Comparison of ENCODE assay signal across 1 cellular context in genomic region chr7:100824499-100825214, GRCh38.
TF ChIP-seq lines count a peak whose summit lies in the region.

No MANE protein-coding gene starts in this region.

TF ChIP-seq in K562, 482 proteins besides CTCF, POLR2A, EP300 and RAD21:
- TF ChIP-seq HNRNPH1 (optimal IDR thresholded peaks at IDR 0.05; ENCODE audit: low read depth, low read length) (no peak), CAMTA2 (CRISPR knock-in tag; conservative IDR thresholded peaks at IDR 0.05) (no peak)
TF ChIP-seq in K562: peak in this region for 0.
